In the genomic region with DNA sequence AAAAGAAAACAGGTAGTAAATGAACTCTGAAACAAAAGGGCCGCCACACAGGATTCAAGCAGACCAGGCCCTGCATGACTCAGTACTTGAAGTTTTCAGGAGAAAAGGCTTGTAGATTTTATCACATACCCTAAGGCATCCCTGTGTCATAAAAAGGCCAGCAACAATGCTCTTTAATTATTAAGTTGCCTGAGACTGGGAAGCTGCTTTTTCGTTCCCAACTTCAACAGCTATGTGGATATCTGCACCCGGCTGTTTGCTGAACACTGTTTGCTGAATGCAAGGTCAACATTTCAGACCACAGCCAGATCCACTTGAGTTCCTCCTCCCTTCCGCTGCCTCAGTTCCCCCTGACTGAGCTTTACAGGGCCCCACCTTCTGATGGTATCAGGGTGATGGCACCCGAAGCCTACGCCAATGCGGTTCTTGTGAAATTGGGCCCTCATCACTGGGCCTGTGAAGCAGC, we compare ENCODE assay signal across 13 cellular contexts. TPM values are rescaled to one million over a fixed set of nuclear protein-coding genes. Genes with fewer than 3 reads are reported as not detected.
DNase-seq lines count a peak whose midpoint lies in the region; ATAC-seq and TF ChIP-seq lines count a peak whose summit lies in the region.
"Had no signal": no experiment of that assay in that cellular context is flagged by ENCODE, and none has a peak within 500 bp of the region (broad histone marks: within the 10 kb centered on the region; RNA-seq: fewer than 3 reads in every experiment).

No MANE protein-coding gene starts in this region.

- H3K9me3 Mint-ChIP-seq in activated T-helper 2 cell treated with anti-CD3 and anti-CD28 coated beads, Interferon-gamma antibody, Interleukin-2, Interleukin-4, amounts not matched to agents 10 μg/mL and 5 μg/mL and 100 μg/mL, durations not matched to agents 14 hours and 24 hours and 36 hours = no peaks in the 10 kb centered on the region
- H3K9me3 Mint-ChIP-seq: stimulated activated memory B cell treated with anti-CD40 and anti-IgM and Interleukin-4, amounts not matched to agents 10 μg/mL and 1 μg/mL and 100 μg/mL, for 72 hours had no signal

- H3K4me3 Mint-ChIP-seq in activated T-helper 2 cell treated with anti-CD3 and anti-CD28 coated beads, Interferon-gamma antibody, Interleukin-2, Interleukin-4, amounts not matched to agents 10 μg/mL and 5 μg/mL and 100 μg/mL, durations not matched to agents 14 hours and 24 hours and 36 hours (ENCODE audit: low read depth) = no peak overlapping the region
- H3K4me3 Mint-ChIP-seq: stimulated activated memory B cell treated with anti-CD40 and anti-IgM and Interleukin-4, amounts not matched to agents 10 μg/mL and 1 μg/mL and 100 μg/mL, for 72 hours had no signal

- intact Hi-C loops in Right ventricle myocardium inferior (cut with DNase I) (no loop called here), upper lobe of right lung (cut with DNase I) (no loop called here)
- intact Hi-C loops in activated T-helper 2 cell treated with anti-CD3 and anti-CD28 coated beads, Interferon-gamma antibody, Interleukin-2, Interleukin-4, amounts not matched to agents 10 μg/mL and 5 μg/mL and 100 μg/mL, durations not matched to agents 14 hours and 24 hours and 36 hours (cut with micrococcal nuclease) = loop anchor here (10.0 kb wide), 1 partner anchor 283 kb away; no protein-coding TSS in a partner anchor

- no peaks in the 10 kb centered on the region for H3K9me3 ChIP-seq in cardiac muscle cell (ENCODE audit: low read depth)
- H3K9me3 ChIP-seq in upper lobe of right lung = no peaks in the 10 kb centered on the region
- H3K9me3 ChIP-seq: BLaER1, mucosa of descending colon had no signal

- H3K27ac Mint-ChIP-seq in activated T-helper 2 cell treated with anti-CD3 and anti-CD28 coated beads, Interferon-gamma antibody, Interleukin-2, Interleukin-4, amounts not matched to agents 10 μg/mL and 5 μg/mL and 100 μg/mL, durations not matched to agents 14 hours and 24 hours and 36 hours = peak overlapping the region; percentile 75

- H3K27ac ChIP-seq in cardiac muscle cell (peak overlapping the region; percentile 61), upper lobe of right lung (peak overlapping the region; percentile 36)
- H3K27ac ChIP-seq: BLaER1 had no signal

- TF ChIP-seq CTCF in cardiac muscle cell (IDR thresholded peaks at IDR 0.05; ENCODE audit: low read depth, low read length) = no peak
- no peak for TF ChIP-seq CTCF in upper lobe of right lung (IDR thresholded peaks at IDR 0.05)

- peaks cover 64% of the 10 kb centered on the region for H3K36me3 ChIP-seq in cardiac muscle cell
- H3K36me3 ChIP-seq in upper lobe of right lung = peaks cover 74% of the 10 kb centered on the region

- peaks cover 33% of the 10 kb centered on the region for H3K4me1 Mint-ChIP-seq in activated T-helper 2 cell treated with anti-CD3 and anti-CD28 coated beads, Interferon-gamma antibody, Interleukin-2, Interleukin-4, amounts not matched to agents 10 μg/mL and 5 μg/mL and 100 μg/mL, durations not matched to agents 14 hours and 24 hours and 36 hours (ENCODE audit: low read depth)

- no peak for ATAC-seq in Right ventricle myocardium inferior
- peak; percentile 57 for ATAC-seq in left lobe of liver
- ATAC-seq in upper lobe of right lung = peak; percentile 11
- ATAC-seq in GM18907 (IDR thresholded peaks at IDR 0.05; ENCODE audit: unreplicated experiment) = no peak
- ATAC-seq in GM18861 (IDR thresholded peaks at IDR 0.05; ENCODE audit: unreplicated experiment) = no peak
- ATAC-seq: mucosa of descending colon; stimulated activated memory B cell treated with anti-CD40 and anti-IgM and Interleukin-4, amounts not matched to agents 10 μg/mL and 1 μg/mL and 100 μg/mL, for 72 hours had no signal

- DNase-seq in cardiac muscle cell (ENCODE audit: low read depth in 1 of 2, low spot score in 1 of 2) = no peak
- DNase-seq in Right ventricle myocardium inferior (ENCODE audit: missing footprints) = no peak
- no peak for DNase-seq in activated T-helper 2 cell treated with anti-CD3 and anti-CD28 coated beads, Interferon-gamma antibody, Interleukin-2, Interleukin-4, amounts not matched to agents 10 μg/mL and 5 μg/mL and 100 μg/mL, durations not matched to agents 14 hours and 24 hours and 36 hours (ENCODE audit: low spot score)
- DNase-seq in left lobe of liver (ENCODE audit: low spot score) = no peak
- DNase-seq in upper lobe of right lung = no peak
- DNase-seq in dermis blood vessel endothelial cell = no peak
- DNase-seq: activated CD8-positive, alpha-beta memory T cell treated with anti-CD3 and anti-CD28 coated beads, Interleukin-2, amount 50 U/mL, for 4 hours; glutamatergic neuron had no signal

- no peak overlapping the region for H3K4me3 ChIP-seq in cardiac muscle cell
- H3K4me3 ChIP-seq in upper lobe of right lung = no peak overlapping the region
- H3K4me3 ChIP-seq: BLaER1, mucosa of descending colon had no signal

- H3K36me3 Mint-ChIP-seq in activated T-helper 2 cell treated with anti-CD3 and anti-CD28 coated beads, Interferon-gamma antibody, Interleukin-2, Interleukin-4, amounts not matched to agents 10 μg/mL and 5 μg/mL and 100 μg/mL, durations not matched to agents 14 hours and 24 hours and 36 hours (ENCODE audit: low read depth) = peaks cover 73% of the 10 kb centered on the region

- no peaks in the 10 kb centered on the region for H3K4me1 ChIP-seq in cardiac muscle cell (ENCODE audit: low read depth)
- H3K4me1 ChIP-seq in upper lobe of right lung = peaks cover 17% of the 10 kb centered on the region

- H3K27me3 Mint-ChIP-seq in activated T-helper 2 cell treated with anti-CD3 and anti-CD28 coated beads, Interferon-gamma antibody, Interleukin-2, Interleukin-4, amounts not matched to agents 10 μg/mL and 5 μg/mL and 100 μg/mL, durations not matched to agents 14 hours and 24 hours and 36 hours (ENCODE audit: low read depth) = no peaks in the 10 kb centered on the region
- H3K27me3 Mint-ChIP-seq: stimulated activated memory B cell treated with anti-CD40 and anti-IgM and Interleukin-4, amounts not matched to agents 10 μg/mL and 1 μg/mL and 100 μg/mL, for 72 hours had no signal

- H3K27me3 ChIP-seq in cardiac muscle cell = no peaks in the 10 kb centered on the region
- no peaks in the 10 kb centered on the region for H3K27me3 ChIP-seq in upper lobe of right lung
- H3K27me3 ChIP-seq: BLaER1 had no signal

RNA-seq across cellular contexts. Expression of a gene that starts 6.1 kb away (rescaled TPM):
- total RNA-seq in cardiac muscle cell (171 and 180 TPM in 2 replicates), Right ventricle myocardium inferior (1,308 TPM), left lobe of liver (439 TPM), upper lobe of right lung (210 TPM), dermis blood vessel endothelial cell (27.6 and 32.0 TPM in 2 replicates)
- polyA plus RNA-seq in cardiac muscle cell = 360 and 430 TPM in 2 replicates
- total RNA-seq in activated T-helper 2 cell treated with anti-CD3 and anti-CD28 coated beads, Interferon-gamma antibody, Interleukin-2, Interleukin-4, amounts not matched to agents 10 μg/mL and 5 μg/mL and 100 μg/mL, durations not matched to agents 14 hours and 24 hours and 36 hours = 180 and 183 TPM in 2 replicates

RNA-seq across cellular contexts. Expression of a gene that starts 12.1 kb away (rescaled TPM):
- total RNA-seq in cardiac muscle cell (300 and 326 TPM in 2 replicates), Right ventricle myocardium inferior (184 TPM), left lobe of liver (93.1 TPM), upper lobe of right lung (248 TPM), dermis blood vessel endothelial cell (293 and 327 TPM in 2 replicates)
- 240 and 291 TPM in 2 replicates for polyA plus RNA-seq in cardiac muscle cell
- 700 and 708 TPM in 2 replicates for total RNA-seq in activated T-helper 2 cell treated with anti-CD3 and anti-CD28 coated beads, Interferon-gamma antibody, Interleukin-2, Interleukin-4, amounts not matched to agents 10 μg/mL and 5 μg/mL and 100 μg/mL, durations not matched to agents 14 hours and 24 hours and 36 hours

RNA-seq across cellular contexts. Expression of a gene that starts 24.9 kb away (rescaled TPM):
- total RNA-seq in cardiac muscle cell (0.46 and 1.0 TPM in 2 replicates), Right ventricle myocardium inferior (0.76 TPM), left lobe of liver (102 TPM), upper lobe of right lung (3.7 TPM), dermis blood vessel endothelial cell (not detected in 2 replicates)
- polyA plus RNA-seq in cardiac muscle cell = 0.50 and 2.0 TPM in 2 replicates
- total RNA-seq in activated T-helper 2 cell treated with anti-CD3 and anti-CD28 coated beads, Interferon-gamma antibody, Interleukin-2, Interleukin-4, amounts not matched to agents 10 μg/mL and 5 μg/mL and 100 μg/mL, durations not matched to agents 14 hours and 24 hours and 36 hours = 1.6 and 2.0 TPM in 2 replicates

RNA-seq across cellular contexts. Expression of a gene that starts 40.4 kb away (rescaled TPM):
- total RNA-seq in cardiac muscle cell (8.4 and 8.9 TPM in 2 replicates), Right ventricle myocardium inferior (4.1 TPM), left lobe of liver (5.6 TPM), upper lobe of right lung (12.0 TPM), dermis blood vessel endothelial cell (8.3 and 17.5 TPM in 2 replicates)
- 3.9 and 10.6 TPM in 2 replicates for polyA plus RNA-seq in cardiac muscle cell
- total RNA-seq in activated T-helper 2 cell treated with anti-CD3 and anti-CD28 coated beads, Interferon-gamma antibody, Interleukin-2, Interleukin-4, amounts not matched to agents 10 μg/mL and 5 μg/mL and 100 μg/mL, durations not matched to agents 14 hours and 24 hours and 36 hours = 70.2 and 73.4 TPM in 2 replicates

RNA-seq across cellular contexts. Expression of a gene that starts 48.7 kb away (rescaled TPM):
- total RNA-seq in cardiac muscle cell = not detected in 2 replicates
- polyA plus RNA-seq in cardiac muscle cell = not detected in 2 replicates
- not detected for total RNA-seq in Right ventricle myocardium inferior
- not detected in 2 replicates for total RNA-seq in activated T-helper 2 cell treated with anti-CD3 and anti-CD28 coated beads, Interferon-gamma antibody, Interleukin-2, Interleukin-4, amounts not matched to agents 10 μg/mL and 5 μg/mL and 100 μg/mL, durations not matched to agents 14 hours and 24 hours and 36 hours
- not detected for total RNA-seq in left lobe of liver
- total RNA-seq in upper lobe of right lung = 3.2 TPM
- total RNA-seq in dermis blood vessel endothelial cell = 1.4 TPM in 1 of 2 replicates, not detected in the other
- total RNA-seq: mucosa of descending colon had no signal

Comparison
In these comparisons a context has a peak if more than half of its experiments do, and no peak if none do; other contexts are left out.
1. ATAC-seq: peak in left lobe of liver (single experiment) and upper lobe of right lung (single experiment); none in Right ventricle myocardium inferior (single experiment), GM18907 (single experiment) and GM18861 (single experiment).
2. RNA of a gene that starts 24.9 kb away (total RNA-seq): 102 TPM in left lobe of liver (single experiment); 3.7 TPM in upper lobe of right lung (single experiment), 1.6 to 2.0 TPM in activated T-helper 2 cell treated with anti-CD3 and anti-CD28 coated beads, Interferon-gamma antibody, Interleukin-2, Interleukin-4, amounts not matched to agents 10 μg/mL and 5 μg/mL and 100 μg/mL, durations not matched to agents 14 hours and 24 hours and 36 hours, 0.46 to 1.0 TPM in cardiac muscle cell, 0.76 TPM in Right ventricle myocardium inferior (single experiment) and not detected in dermis blood vessel endothelial cell; every median in the first group is over 10 times any median in the second.